In the genomic region with DNA sequence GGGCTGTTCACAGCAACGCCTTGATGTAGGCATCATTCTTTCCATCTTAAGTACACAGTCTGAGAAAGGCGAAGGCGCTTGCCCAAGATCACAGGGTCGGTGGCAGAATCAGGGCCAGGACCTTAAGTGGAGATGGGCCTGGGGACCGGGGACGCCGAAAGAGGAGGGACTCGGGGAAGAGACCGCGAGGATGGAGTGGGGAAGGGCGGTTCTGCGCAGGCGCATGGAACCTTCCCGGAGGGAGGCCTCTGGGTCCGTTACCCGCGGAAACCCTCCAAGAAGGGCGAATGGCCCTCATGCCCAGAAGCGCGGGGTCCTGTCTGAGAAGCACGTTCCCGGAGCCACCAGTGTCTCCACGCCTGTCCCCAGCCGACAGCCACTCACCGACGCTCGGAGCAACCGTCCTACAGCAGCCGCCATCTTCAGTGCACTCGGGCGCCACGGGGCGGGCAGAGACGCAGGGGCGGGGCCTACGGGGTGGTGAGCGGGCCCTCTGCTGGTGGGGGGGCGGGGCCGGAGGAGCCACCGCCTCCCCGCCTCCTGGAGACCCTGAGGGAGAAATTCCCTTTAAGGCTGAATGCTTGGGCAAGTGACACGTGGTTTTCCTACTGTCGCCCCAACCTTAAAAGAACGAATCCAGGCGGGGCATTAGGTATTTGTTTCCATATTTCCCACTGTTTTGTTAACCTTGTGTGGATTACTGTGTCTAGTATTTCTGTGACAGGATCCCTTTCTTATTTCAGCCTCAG, we compare ENCODE assay signal across 1 cellular context.
A peak's percentile ranks its signal among the peaks of the same experiment; 100 is the strongest.
TF ChIP-seq lines count a peak whose summit lies in the region.

Gene PRDX3, minus strand, starts transcription at position 442 of the 749 bp plus-strand sequence. Its CDS starts 22 bp downstream, at position 420.

TF ChIP-seq in HCT116, 20 proteins besides CTCF, POLR2A, EP300 and RAD21 (continued from another document):
- TF ChIP-seq, protein P1, sequence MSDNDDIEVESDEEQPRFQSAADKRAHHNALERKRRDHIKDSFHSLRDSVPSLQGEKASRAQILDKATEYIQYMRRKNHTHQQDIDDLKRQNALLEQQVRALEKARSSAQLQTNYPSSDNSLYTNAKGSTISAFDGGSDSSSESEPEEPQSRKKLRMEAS (IDR thresholded peaks at IDR 0.05) = peak; percentile 90
- TF ChIP-seq JUND (IDR thresholded peaks at IDR 0.05) (no peak), FOSL1 (IDR thresholded peaks at IDR 0.05; ENCODE audit: low read depth) (no peak), CEBPB (IDR thresholded peaks at IDR 0.05; ENCODE audit: low read depth) (no peak), EZH2phosphoT487 (IDR thresholded peaks at IDR 0.05; ENCODE audit: borderline replicate concordance) (no peak)
